ENCODE assay signal across 9 cellular contexts in the genomic region with DNA sequence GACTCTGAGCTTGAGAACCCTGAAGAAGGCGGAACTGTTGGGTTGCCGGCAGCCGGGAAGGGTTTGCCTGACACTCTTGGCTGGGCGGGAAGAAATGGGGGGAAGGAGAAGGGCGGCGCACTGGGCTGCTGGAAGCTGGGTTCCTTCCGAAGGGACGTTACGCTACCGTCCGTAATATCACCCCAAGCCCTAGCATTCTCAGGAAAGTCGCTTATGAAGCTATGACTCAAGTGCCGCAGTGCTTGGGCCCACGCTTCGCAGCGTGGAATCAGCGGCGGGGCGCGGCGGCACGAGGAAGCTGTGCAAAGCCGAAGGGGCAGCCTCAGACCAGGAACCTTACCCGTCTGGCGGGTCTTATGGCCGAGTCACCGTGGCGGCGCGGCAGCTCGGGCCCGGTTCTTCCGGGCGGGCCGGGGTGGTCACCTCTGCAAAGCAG. TPM values are rescaled to one million over a fixed set of nuclear protein-coding genes. Genes with fewer than 3 reads are reported as not detected.
DNase-seq lines count a peak whose midpoint lies in the region; ATAC-seq, FAIRE-seq and TF ChIP-seq lines count a peak whose summit lies in the region.
"Had no signal": no experiment of that assay in that cellular context is flagged by ENCODE, and none has a peak within 500 bp of the region (broad histone marks: within the 10 kb centered on the region; RNA-seq: fewer than 3 reads in every experiment).

No MANE protein-coding gene starts in this region.

- peak overlapping the region; percentile 56 for H2AK9ac ChIP-seq in IMR-90 (replicated peaks; ENCODE audit: low read depth, low read length, poor library complexity)

- H2BK5ac ChIP-seq in IMR-90 (ENCODE audit: low read depth, low read length, poor library complexity, severe bottlenecking) = peak overlapping the region; percentile 95

- peak overlapping the region; percentile 61; the same call in 1 of the 2 replicates for H3K23ac ChIP-seq in IMR-90 (ENCODE audit: low read depth, low read length)

- H3K4ac ChIP-seq in IMR-90 (ENCODE audit: low read depth, low read length) = peak overlapping the region; percentile 92

- H3K4me1 ChIP-seq in liver (ENCODE audit: control insufficient read depth in 4 of 4, insufficient read depth in 4 of 4, low read length in 3 of 4) (peaks cover 0 to 6% (median 0%) of the 10 kb centered on the region in 4 donors), HepG2 (ENCODE audit: insufficient read depth, low read length) (no peaks in the 10 kb centered on the region), IMR-90 (ENCODE audit: control insufficient read depth, insufficient read depth, low read length) (peaks cover 20% of the 10 kb centered on the region), endodermal cell (ENCODE audit: control insufficient read depth, insufficient read depth, low read length) (no peaks in the 10 kb centered on the region), mucosa of descending colon (ENCODE audit: low read depth) (no peaks in the 10 kb centered on the region)

- H3K14ac ChIP-seq in IMR-90 (replicated peaks; ENCODE audit: low read depth, low read length) = peak overlapping the region; percentile 88

- intact Hi-C loops in HepG2 (cut with micrococcal nuclease; ENCODE audit: unreplicated experiment) = no loop called here
- intact Hi-C loops in IMR-90 (cut with micrococcal nuclease) = no loop called here
- intact Hi-C loops in mucosa of descending colon (cut with DNase I, micrococcal nuclease) = no loop called here

- no peaks in the 10 kb centered on the region for H3K27me3 ChIP-seq in liver (ENCODE audit: control insufficient read depth in 4 of 4, insufficient read depth in 4 of 4, low read length in 3 of 4)
- no peaks in the 10 kb centered on the region; a peak in 1 of 5 replicates for H3K27me3 ChIP-seq in HepG2 (ENCODE audit: control insufficient read depth in 1 of 2, insufficient read depth in 2 of 2, low read length in 2 of 2)
- no peaks in the 10 kb centered on the region for H3K27me3 ChIP-seq in IMR-90 (ENCODE audit: control insufficient read depth, insufficient read depth, low read length)
- peaks cover 36% of the 10 kb centered on the region for H3K27me3 ChIP-seq in endodermal cell (ENCODE audit: control insufficient read depth, insufficient read depth, low read length, poor library complexity, severe bottlenecking)

- peaks cover 0 to 7% of the 10 kb centered on the region in 2 experiments; a peak in 1 of 4 replicates for H3K79me1 ChIP-seq in IMR-90 (ENCODE audit: low read depth in 1 of 2, low read length in 2 of 2)

- H3K27ac Mint-ChIP-seq in endodermal cell = peak overlapping the region; percentile 95

- CTCF ChIA-PET in HepG2 (lab: Yijun Ruan, JAX; ENCODE audit: low intra/inter-chr PET ratio, low total read pairs) = no interaction called here
- CTCF ChIA-PET in IMR-90 (lab: Yijun Ruan, JAX) = interaction anchor here (0.7 to 0.9 kb wide), 2 partner anchors 55 to 64 kb away, joined by 3 to 4 read pairs; no protein-coding TSS in a partner anchor

- no peak for TF ChIP-seq CTCF in liver (IDR thresholded peaks at IDR 0.05; ENCODE audit: low read depth, low read length, missing input control)
- no peak for TF ChIP-seq CTCF in HepG2 (CRISPR knock-in tag; IDR thresholded peaks at IDR 0.05)
- no peak for TF ChIP-seq CTCF in IMR-90 (conservative IDR thresholded peaks at IDR 0.05; ENCODE audit: low read depth, low read length)
- TF ChIP-seq CTCF in endodermal cell (conservative IDR thresholded peaks at IDR 0.05) = no peak
- no peak for TF ChIP-seq CTCF in mucosa of descending colon (IDR thresholded peaks at IDR 0.05)

- H3K4me1 Mint-ChIP-seq in endodermal cell = no peaks in the 10 kb centered on the region

- H3K4me3 Mint-ChIP-seq in endodermal cell = peak overlapping the region; percentile 78

- FAIRE-seq in HepG2 (lab: Jason Lieb, UNC) = no peak
- FAIRE-seq: G401.6 had no signal

- H4K91ac ChIP-seq in IMR-90 (ENCODE audit: insufficient read depth, low read depth, low read length) = peak overlapping the region; percentile 87

- H2AFZ ChIP-seq in HepG2 (ENCODE audit: low read length) (no peak overlapping the region), IMR-90 (replicated peaks; ENCODE audit: low read length, poor library complexity) (peak overlapping the region; percentile 92)

- peak overlapping the region; percentile 41 to 57 (median 53) for H3K4me3 ChIP-seq in liver (ENCODE audit: low read depth in 1 of 3, low read length in 3 of 3)
- H3K4me3 ChIP-seq in HepG2 (replicated peaks in 1 of 3; ENCODE audit: insufficient read depth in 1 of 3, low read depth in 2 of 3, low read length in 3 of 3) = no peak overlapping the region
- H3K4me3 ChIP-seq in IMR-90 (ENCODE audit: insufficient read depth, low read depth, low read length) = peak overlapping the region; percentile 52
- peak overlapping the region; percentile 81 for H3K4me3 ChIP-seq in endodermal cell (ENCODE audit: low read length)
- no peak overlapping the region for H3K4me3 ChIP-seq in mucosa of descending colon

- H3K9me3 Mint-ChIP-seq in endodermal cell = no peaks in the 10 kb centered on the region

- H3K9ac ChIP-seq in liver (ENCODE audit: low read depth in 1 of 2, low read length in 2 of 2) (no peak overlapping the region), HepG2 (ENCODE audit: insufficient read depth, low read depth, low read length) (no peak overlapping the region), IMR-90 (ENCODE audit: low read depth, low read length) (peak overlapping the region; percentile 59), endodermal cell (ENCODE audit: extremely low read depth, low read length, poor library complexity, severe bottlenecking) (peak overlapping the region; percentile 63)

- no peaks in the 10 kb centered on the region for H4K20me1 ChIP-seq in HepG2 (ENCODE audit: insufficient read depth, low read length)
- no peaks in the 10 kb centered on the region for H4K20me1 ChIP-seq in IMR-90 (ENCODE audit: insufficient read depth, low read length)

- 13% methylated on average over 35 of the region's 35 CpGs for WGBS in liver
- WGBS in HepG2 (ENCODE audit: low lambda C conversion rate) = 84% methylated on average over 22 of the region's 35 CpGs
- 28% methylated on average over 13 of the region's 35 CpGs; no CpG with 5 or more reads in 1 of the 2 experiments for WGBS in IMR-90 (ENCODE audit: extremely low coverage in 2 of 2, insufficient read length in 1 of 2), 2 experiments
- 30 to 45% methylated on average over 30 to 35 of the region's 35 CpGs for WGBS in endodermal cell (ENCODE audit: insufficient coverage in 1 of 2, insufficient read length in 1 of 2), 2 experiments

- no peak for TF ChIP-seq EP300 in HepG2 (IDR thresholded peaks at IDR 0.05; ENCODE audit: low read depth in 2 of 2, low read length in 2 of 2)
- no peak for TF ChIP-seq EP300 in HepG2 (CRISPR knock-in tag; IDR thresholded peaks at IDR 0.05; ENCODE audit: borderline replicate concordance)

- H3K27ac ChIP-seq in liver (ENCODE audit: low read depth in 1 of 2, low read length in 2 of 2) (peak overlapping the region; percentile 9 to 11), HepG2 (ENCODE audit: extremely low read length, insufficient read depth, low read length) (no peak overlapping the region), IMR-90 (ENCODE audit: insufficient read depth, low read length) (peak overlapping the region; percentile 80), endodermal cell (ENCODE audit: low read depth, low read length) (no peak overlapping the region)

- H2AK5ac ChIP-seq in IMR-90 (ENCODE audit: low read depth, low read length) = peak overlapping the region; percentile 87; the same call in 1 of the 2 replicates

- BruUV-seq in HepG2 (replicated peaks; lab: Mats Ljungman, UMichigan) = no TSS peak
- no TSS peak for BruUV-seq in IMR-90 (replicated peaks; lab: Mats Ljungman, UMichigan)

- H4K8ac ChIP-seq in IMR-90 (ENCODE audit: low read depth in 2 of 2, low read length in 2 of 2) = peak overlapping the region; percentile 81 to 97

- no peak for ATAC-seq in HepG2
- ATAC-seq in IMR-90 (ENCODE audit: low read depth) = peak; percentile 16
- peak; percentile 91 for ATAC-seq in mucosa of descending colon
- ATAC-seq in HG03457 (IDR thresholded peaks at IDR 0.05; ENCODE audit: unreplicated experiment) = no peak

- H2BK120ac ChIP-seq in IMR-90 (ENCODE audit: low read depth, low read length) = peak overlapping the region; percentile 95

- no peak overlapping the region; the same call in 1 of the 2 replicates for H3K56ac ChIP-seq in IMR-90 (ENCODE audit: extremely low read depth, insufficient read depth, low read length)

- H2BK15ac ChIP-seq in IMR-90 (ENCODE audit: low read depth, low read length) = peak overlapping the region; percentile 98; the same call in 2 of the 3 replicates

- peaks cover 67% of the 10 kb centered on the region for H3K27me3 Mint-ChIP-seq in endodermal cell (ENCODE audit: insufficient read depth)

- no peaks in the 10 kb centered on the region for H3K36me3 Mint-ChIP-seq in endodermal cell (ENCODE audit: low read depth)

- in situ Hi-C loops in HepG2 (cut with HindIII; ENCODE audit: extremely low pct_ligation_motif_present, low pct_unique_long_range_greater_than_20kb) = no loop called here
- in situ Hi-C loops in IMR-90 (cut with MboI; ENCODE audit: low sequenced_read_pairs) = no loop called here

- H3K4me2 ChIP-seq in HepG2 (ENCODE audit: low read depth, low read length) = no peak overlapping the region
- peak overlapping the region; percentile 48 for H3K4me2 ChIP-seq in IMR-90 (ENCODE audit: low read depth, low read length)

- H3K79me2 ChIP-seq in HepG2 (ENCODE audit: insufficient read depth, low read length) = no peaks in the 10 kb centered on the region

- H2BK20ac ChIP-seq in IMR-90 (ENCODE audit: low read depth, low read length) = peak overlapping the region; percentile 93; the same call in 1 of the 2 replicates

- TF ChIP-seq POLR2A in HepG2 (IDR thresholded peaks at IDR 0.05; ENCODE audit: insufficient read depth in 1 of 2, low read depth in 2 of 2, low read length in 2 of 2) (no peak), IMR-90 (IDR thresholded peaks at IDR 0.05; ENCODE audit: low read depth, low read length) (no peak)

- H3K36me3 ChIP-seq in liver (ENCODE audit: control insufficient read depth in 4 of 4, insufficient read depth in 3 of 4, low read depth in 1 of 4, low read length in 3 of 4) (no peaks in the 10 kb centered on the region), HepG2 (replicated peaks in 1 of 2; ENCODE audit: control insufficient read depth in 1 of 2, insufficient read depth in 2 of 2, low read length in 2 of 2) (no peaks in the 10 kb centered on the region), IMR-90 (ENCODE audit: control insufficient read depth, insufficient read depth, low read length) (no peaks in the 10 kb centered on the region), endodermal cell (ENCODE audit: control insufficient read depth, insufficient read depth, low read length) (no peaks in the 10 kb centered on the region), mucosa of descending colon (ENCODE audit: low read depth) (no peaks in the 10 kb centered on the region)

- H3K9me3 ChIP-seq in liver (ENCODE audit: control insufficient read depth in 4 of 4, low read length in 3 of 4) (no peaks in the 10 kb centered on the region), HepG2 (ENCODE audit: low read length) (no peaks in the 10 kb centered on the region), IMR-90 (ENCODE audit: control insufficient read depth, insufficient read depth, low read length) (no peaks in the 10 kb centered on the region), endodermal cell (ENCODE audit: control insufficient read depth, low read length) (no peaks in the 10 kb centered on the region), mucosa of descending colon (no peaks in the 10 kb centered on the region)

- dilution Hi-C loops in IMR-90 (cut with HindIII; ENCODE audit: low sequenced_read_pairs, unreplicated experiment) = no loop called here

- H3K9me1 ChIP-seq in IMR-90 (ENCODE audit: insufficient read depth, low read length) = peaks cover 15% of the 10 kb centered on the region

- H3K18ac ChIP-seq in IMR-90 (ENCODE audit: low read depth, low read length) = peak overlapping the region; percentile 83

- H4K5ac ChIP-seq in IMR-90 (ENCODE audit: low read depth, low read length) = peak overlapping the region; percentile 93

- POLR2A ChIA-PET in HepG2 (lab: Yijun Ruan, JAX) = no interaction called here
- POLR2A ChIA-PET in IMR-90 (lab: Charles Lee; ENCODE audit: unreplicated experiment) = no interaction called here

- DNase-seq in HepG2 (ENCODE audit: low spot score) = no peak
- DNase-seq in IMR-90 = peak; percentile 63
- DNase-seq in activated CD8-positive, alpha-beta memory T cell treated with anti-CD3 and anti-CD28 coated beads for 48 hours (ENCODE audit: low read depth in 2 of 3, low spot score in 2 of 3) = peak; percentile 26 to 52 (median 38)
- peak; percentile 91 for DNase-seq in endodermal cell
- peak; percentile 69 to 75 (median 73) for DNase-seq in mucosa of descending colon
- DNase-seq in stimulated activated CD8-positive, alpha-beta memory T cell treated with anti-CD3 and anti-CD28 coated beads, Interleukin-15, amount 100 ng/mL, for 48 hours (ENCODE audit: low read depth in 2 of 2) = peak; percentile 42 to 55

- TF ChIP-seq RAD21 in liver (IDR thresholded peaks at IDR 0.05) (peak; percentile 22 to 50), HepG2 (CRISPR knock-in tag; IDR thresholded peaks at IDR 0.05) (no peak), IMR-90 (IDR thresholded peaks at IDR 0.05; ENCODE audit: low read length) (no peak)

RNA-seq across cellular contexts. Expression of gene SIGLEC15, which starts 50.2 kb away (rescaled TPM):
- total RNA-seq in liver (under 1 TPM; 0.17 to 0.42 TPM), HepG2 (2016; rRNA removed; fragmentation: Illumina TruSeq; extraction: Trizol) (not detected in 2 replicates), IMR-90 (2012; rRNA removed) (0.83 and 1.1 TPM in 2 replicates), endodermal cell (not detected), mucosa of descending colon (under 1 TPM in 2 of 3 donors, not detected in 1; 0.16 to 0.17 TPM)
- polyA plus RNA-seq in liver (under 1 TPM; 0.24 to 0.33 TPM), HepG2 (2011; rRNA removed) (not detected in 2 replicates), IMR-90 (2012; rRNA removed) (1.8 and 2.2 TPM in 2 replicates)
- not detected in 2 replicates for total RNA-seq in HepG2 (2016; cell fraction: cytosol; rRNA removed; fragmentation: Illumina TruSeq; extraction: Trizol; ENCODE audit: low read depth)
- not detected in 2 replicates for total RNA-seq in HepG2 (2016; cell fraction: insoluble cytoplasmic fraction; rRNA removed; fragmentation: Illumina TruSeq; extraction: Trizol)
- total RNA-seq in HepG2 (2016; cell fraction: membrane; rRNA removed; fragmentation: Illumina TruSeq; extraction: Trizol) = not detected in 2 replicates
- total RNA-seq in HepG2 (2016; cell fraction: nucleus; rRNA removed; fragmentation: Illumina TruSeq; extraction: Trizol) = not detected in 2 replicates
- polyA plus RNA-seq in HepG2 (2011; cell fraction: cytosol; rRNA removed) = not detected in 2 replicates
- polyA plus RNA-seq in HepG2 (2011; cell fraction: nucleus; rRNA removed) = not detected in 2 replicates
- not detected in 2 replicates for polyA plus RNA-seq in HepG2 (2012)
- polyA plus RNA-seq in HepG2 (2016; cell fraction: cytosol; fragmentation: Illumina TruSeq; extraction: Trizol; ENCODE audit: low read depth) = not detected in 2 replicates
- polyA plus RNA-seq in HepG2 (2016; cell fraction: insoluble cytoplasmic fraction; fragmentation: Illumina TruSeq; extraction: Trizol; ENCODE audit: low read depth) = not detected in 2 replicates
- polyA plus RNA-seq in HepG2 (2016; cell fraction: membrane; fragmentation: Illumina TruSeq; extraction: Trizol; ENCODE audit: low read depth) = not detected in 2 replicates
- polyA plus RNA-seq in HepG2 (2016; cell fraction: nucleus; fragmentation: Illumina TruSeq; extraction: Trizol; ENCODE audit: insufficient read depth, low read depth) = not detected in 2 replicates
- not detected in 2 replicates for polyA minus RNA-seq in HepG2 (2011; rRNA and poly(A)+ RNA removed; ENCODE audit: low replicate concordance)
- not detected in 2 replicates for polyA minus RNA-seq in HepG2 (2011; cell fraction: cytosol; rRNA and poly(A)+ RNA removed)
- polyA minus RNA-seq in HepG2 (2011; cell fraction: nucleus; rRNA and poly(A)+ RNA removed) = not detected in 2 replicates
- polyA plus RNA-seq in IMR-90 (2012; cell fraction: cytosol; rRNA removed) = 1.9 and 4.8 TPM in 2 replicates
- polyA plus RNA-seq in IMR-90 (2012; cell fraction: nucleus; rRNA removed; ENCODE audit: low replicate concordance) = 1.3 and 3.0 TPM in 2 replicates
- not detected for polyA plus RNA-seq in endodermal cell (2013, experiment 1 of 2)
- not detected for polyA plus RNA-seq in endodermal cell (2013, experiment 2 of 2)

RNA-seq across cellular contexts. Expression of gene SLC14A1, which starts 51.3 kb away (rescaled TPM):
- 10 to 100 TPM in 1 of 2 donors, 1 to 10 TPM in 1; 1.0 to 96.7 TPM for total RNA-seq in liver
- polyA plus RNA-seq in liver = under 1 TPM; 0.56 to 0.60 TPM
- not detected in 2 replicates for total RNA-seq in HepG2 (2016; rRNA removed; fragmentation: Illumina TruSeq; extraction: Trizol)
- total RNA-seq in HepG2 (2016; cell fraction: cytosol; rRNA removed; fragmentation: Illumina TruSeq; extraction: Trizol; ENCODE audit: low read depth) = not detected in 2 replicates
- not detected in 2 replicates for total RNA-seq in HepG2 (2016; cell fraction: insoluble cytoplasmic fraction; rRNA removed; fragmentation: Illumina TruSeq; extraction: Trizol)
- not detected in 2 replicates for total RNA-seq in HepG2 (2016; cell fraction: membrane; rRNA removed; fragmentation: Illumina TruSeq; extraction: Trizol)
- total RNA-seq in HepG2 (2016; cell fraction: nucleus; rRNA removed; fragmentation: Illumina TruSeq; extraction: Trizol) = not detected in 2 replicates
- polyA plus RNA-seq in HepG2 (2011; rRNA removed) = not detected in 2 replicates
- not detected in 2 replicates for polyA plus RNA-seq in HepG2 (2011; cell fraction: cytosol; rRNA removed)
- not detected in 2 replicates for polyA plus RNA-seq in HepG2 (2011; cell fraction: nucleus; rRNA removed)
- not detected in 2 replicates for polyA plus RNA-seq in HepG2 (2012)
- polyA plus RNA-seq in HepG2 (2016; cell fraction: cytosol; fragmentation: Illumina TruSeq; extraction: Trizol; ENCODE audit: low read depth) = not detected in 2 replicates
- not detected in 2 replicates for polyA plus RNA-seq in HepG2 (2016; cell fraction: insoluble cytoplasmic fraction; fragmentation: Illumina TruSeq; extraction: Trizol; ENCODE audit: low read depth)
- not detected in 2 replicates for polyA plus RNA-seq in HepG2 (2016; cell fraction: membrane; fragmentation: Illumina TruSeq; extraction: Trizol; ENCODE audit: low read depth)
- not detected in 2 replicates for polyA plus RNA-seq in HepG2 (2016; cell fraction: nucleus; fragmentation: Illumina TruSeq; extraction: Trizol; ENCODE audit: insufficient read depth, low read depth)
- not detected in 2 replicates for polyA minus RNA-seq in HepG2 (2011; rRNA and poly(A)+ RNA removed; ENCODE audit: low replicate concordance)
- not detected in 2 replicates for polyA minus RNA-seq in HepG2 (2011; cell fraction: cytosol; rRNA and poly(A)+ RNA removed)
- not detected in 2 replicates for polyA minus RNA-seq in HepG2 (2011; cell fraction: nucleus; rRNA and poly(A)+ RNA removed)
- total RNA-seq in IMR-90 (2012; rRNA removed) = 21.7 and 31.9 TPM in 2 replicates
- polyA plus RNA-seq in IMR-90 (2012; rRNA removed) = 18.3 and 20.5 TPM in 2 replicates
- 24.8 and 32.4 TPM in 2 replicates for polyA plus RNA-seq in IMR-90 (2012; cell fraction: cytosol; rRNA removed)
- polyA plus RNA-seq in IMR-90 (2012; cell fraction: nucleus; rRNA removed; ENCODE audit: low replicate concordance) = 45.7 and 80.2 TPM in 2 replicates
- total RNA-seq in endodermal cell = not detected
- not detected for polyA plus RNA-seq in endodermal cell (2013, experiment 1 of 2)
- not detected for polyA plus RNA-seq in endodermal cell (2013, experiment 2 of 2)
- total RNA-seq in mucosa of descending colon = 1 to 10 TPM in 2 of 3 donors, under 1 TPM in 1; 0.46 to 1.1 (median 1.1) TPM

Comparison
In these comparisons a context has a peak if more than half of its experiments do, and no peak if none do; other contexts are left out.
1. H3K27ac ChIP-seq: peak in liver (2 of 2) and IMR-90 (single experiment); none in HepG2 (single experiment) and endodermal cell (single experiment).
2. H3K4me3 ChIP-seq: peak in liver (3 of 3), IMR-90 (single experiment) and endodermal cell (single experiment); none in HepG2 (0 of 3) and mucosa of descending colon (single experiment).
3. H3K9ac ChIP-seq: peak in IMR-90 (single experiment) and endodermal cell (single experiment); none in liver (0 of 2) and HepG2 (single experiment).
4. ATAC-seq: peak in IMR-90 (single experiment) and mucosa of descending colon (single experiment); none in HepG2 (single experiment) and HG03457 (single experiment).